1 cellular context compared by ENCODE assay signal in the genomic region with DNA sequence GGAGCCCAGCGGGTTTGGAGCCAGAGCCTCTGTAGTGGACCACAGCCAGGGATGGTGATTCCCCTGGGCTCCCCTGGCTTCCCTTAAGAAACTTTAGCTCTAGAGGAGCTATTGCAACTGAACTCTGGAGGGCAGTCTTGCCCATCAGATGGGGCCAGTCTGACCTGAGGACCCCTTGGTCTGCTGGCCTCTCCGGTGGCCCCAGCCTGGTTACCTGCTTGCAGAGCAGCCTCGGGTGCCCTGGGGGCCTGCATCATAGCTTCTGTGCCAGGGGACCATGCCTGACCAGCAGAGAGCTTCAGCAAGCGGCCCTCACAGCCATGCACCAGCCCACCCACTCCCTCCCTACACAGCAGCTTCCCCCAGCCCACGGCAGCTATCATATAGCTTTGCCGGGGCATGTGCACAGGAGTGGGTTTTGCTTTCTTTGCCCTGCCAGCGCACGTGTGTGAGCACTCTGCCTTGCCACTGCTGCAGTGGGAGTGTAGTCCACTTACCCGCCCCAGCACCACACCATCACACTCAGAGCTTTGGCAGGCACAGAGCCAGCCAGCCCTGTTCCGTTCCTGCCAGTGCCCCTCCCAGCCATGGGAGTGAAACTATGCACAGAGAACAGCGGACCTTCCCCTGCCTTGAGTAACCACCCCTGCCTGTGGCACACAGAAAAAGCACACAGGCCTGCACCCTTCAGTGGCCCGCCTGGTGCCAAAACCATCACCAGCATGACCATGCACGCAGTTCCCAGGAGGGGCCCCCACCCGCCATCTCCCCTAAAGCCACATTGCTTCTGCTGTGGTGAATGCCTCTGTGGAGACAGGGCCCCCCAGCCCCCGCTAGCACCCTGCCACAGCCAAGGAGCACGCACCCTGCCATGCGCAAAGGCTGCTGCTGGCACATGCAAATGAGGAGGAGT.
TF ChIP-seq lines count a peak whose summit lies in the region.

No MANE protein-coding gene starts in this region.

TF ChIP-seq in SK-N-SH treated with all-trans-retinoic acid at 6 μM for 48 hours, 23 proteins besides CTCF, POLR2A, EP300 and RAD21 (continued from another document):
- TF ChIP-seq, protein P1, sequence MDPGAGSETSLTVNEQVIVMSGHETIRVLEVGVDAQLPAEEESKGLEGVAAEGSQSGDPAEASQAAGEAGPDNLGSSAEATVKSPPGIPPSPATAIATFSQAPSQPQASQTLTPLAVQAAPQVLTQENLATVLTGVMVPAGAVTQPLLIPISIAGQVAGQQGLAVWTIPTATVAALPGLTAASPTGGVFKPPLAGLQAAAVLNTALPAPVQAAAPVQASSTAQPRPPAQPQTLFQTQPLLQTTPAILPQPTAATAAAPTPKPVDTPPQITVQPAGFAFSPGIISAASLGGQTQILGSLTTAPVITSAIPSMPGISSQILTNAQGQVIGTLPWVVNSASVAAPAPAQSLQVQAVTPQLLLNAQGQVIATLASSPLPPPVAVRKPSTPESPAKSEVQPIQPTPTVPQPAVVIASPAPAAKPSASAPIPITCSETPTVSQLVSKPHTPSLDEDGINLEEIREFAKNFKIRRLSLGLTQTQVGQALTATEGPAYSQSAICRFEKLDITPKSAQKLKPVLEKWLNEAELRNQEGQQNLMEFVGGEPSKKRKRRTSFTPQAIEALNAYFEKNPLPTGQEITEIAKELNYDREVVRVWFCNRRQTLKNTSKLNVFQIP (CRISPR knock-in tag; IDR thresholded peaks at IDR 0.05; ENCODE audit: borderline replicate concordance, low read depth): no peak
- TF ChIP-seq TCF4 (CRISPR knock-in tag; IDR thresholded peaks at IDR 0.05; ENCODE audit: borderline replicate concordance) (no peak), ESRRG (CRISPR knock-in tag; IDR thresholded peaks at IDR 0.05) (no peak), ZFP30 (CRISPR knock-in tag; IDR thresholded peaks at IDR 0.05) (no peak)
